In genomic region chr4:113885291-113885690, GRCh38 we compare ENCODE assay signal across 17 cellular contexts.
DNase-seq lines count a peak whose midpoint lies in the region.
"Had no signal": no experiment of that assay in that cellular context is flagged by ENCODE, and none has a peak within 500 bp of the region (broad histone marks: within the 10 kb centered on the region; RNA-seq: fewer than 3 reads in every experiment).

No MANE protein-coding gene starts in this region.

- no peak for DNase-seq in activated naive CD4-positive, alpha-beta T cell treated with anti-CD3 and anti-CD28 coated beads, Interleukin-2, amount 50 U/mL, for 16 hours
- DNase-seq in dermis blood vessel endothelial cell (peak; percentile 42), superior temporal gyrus (ENCODE audit: extremely low spot score) (no peak)
- no peak for DNase-seq in stimulated activated naive CD4-positive, alpha-beta T cell treated with Interleukin-2 at 50 U/mL for 16 hours (lab: John Stamatoyannopoulos, UW)
- DNase-seq: AML-193; Caco-2; CD4-positive, alpha-beta T cell; CD8-positive, alpha-beta T cell; DMS 273 treated with DMSO at 0.1 percent for 48 hours; DMS153; DMS53; DMS79; DND-41; EL; GDM1 had no signal

- H3K4me3 Mint-ChIP-seq in activated naive CD4-positive, alpha-beta T cell treated with anti-CD3 and anti-CD28 coated beads, Interleukin-2, amount 50 U/mL, for 24 hours = no peak overlapping the region
- H3K4me3 Mint-ChIP-seq: B cell; CD4-positive, alpha-beta T cell; CD8-positive, alpha-beta T cell had no signal

- H3K36me3 Mint-ChIP-seq in activated naive CD4-positive, alpha-beta T cell treated with anti-CD3 and anti-CD28 coated beads, Interleukin-2, amount 50 U/mL, for 24 hours = peaks cover 2% of the 10 kb centered on the region
- H3K36me3 Mint-ChIP-seq: CD8-positive, alpha-beta T cell had no signal

- no peaks in the 10 kb centered on the region for H3K27me3 Mint-ChIP-seq in activated naive CD4-positive, alpha-beta T cell treated with anti-CD3 and anti-CD28 coated beads, Interleukin-2, amount 50 U/mL, for 24 hours
- H3K27me3 Mint-ChIP-seq: B cell; CD4-positive, alpha-beta T cell had no signal

- H3K4me1 Mint-ChIP-seq in activated naive CD4-positive, alpha-beta T cell treated with anti-CD3 and anti-CD28 coated beads, Interleukin-2, amount 50 U/mL, for 24 hours = peaks cover 17% of the 10 kb centered on the region
- H3K4me1 Mint-ChIP-seq: B cell had no signal

- peak overlapping the region; percentile 1 for H3K27ac Mint-ChIP-seq in activated naive CD4-positive, alpha-beta T cell treated with anti-CD3 and anti-CD28 coated beads, Interleukin-2, amount 50 U/mL, for 24 hours
- H3K27ac Mint-ChIP-seq: B cell; CD4-positive, alpha-beta T cell; CD8-positive, alpha-beta T cell had no signal

- H3K9me3 Mint-ChIP-seq in activated naive CD4-positive, alpha-beta T cell treated with anti-CD3 and anti-CD28 coated beads, Interleukin-2, amount 50 U/mL, for 24 hours = peaks cover 4% of the 10 kb centered on the region
- H3K9me3 Mint-ChIP-seq: CD4-positive, alpha-beta T cell had no signal
